In genomic region chr22:44202261-44202789, GRCh38 we compare ENCODE assay signal across 12 cellular contexts. TPM values are rescaled to one million over a fixed set of nuclear protein-coding genes. Genes with fewer than 3 reads are reported as not detected.
DNase-seq lines count a peak whose midpoint lies in the region; ATAC-seq and TF ChIP-seq lines count a peak whose summit lies in the region.
"Had no signal": no experiment of that assay in that cellular context is flagged by ENCODE, and none has a peak within 500 bp of the region (broad histone marks: within the 10 kb centered on the region; RNA-seq: fewer than 3 reads in every experiment).

No MANE protein-coding gene starts in this region.

- H3K9me3 Mint-ChIP-seq in brain (peaks cover 0 to 10% (median 0%) of the 10 kb centered on the region in 5 experiments), mesothelial cell of epicardium (no peaks in the 10 kb centered on the region)
- H3K9me3 Mint-ChIP-seq: CD4-positive, alpha-beta T cell; stimulated activated memory B cell treated with anti-CD40 and anti-IgM and Interleukin-4, amounts not matched to agents 10 μg/mL and 1 μg/mL and 100 μg/mL, for 72 hours had no signal

- DNase-seq in AG09319 (ENCODE audit: extremely low read depth, low read depth) (peak; percentile 50), HT1080 (ENCODE audit: low read depth) (peak; percentile 28), mesothelial cell of epicardium (ENCODE audit: low spot score in 2 of 2, unreplicated experiment in 2 of 2) (no peak), COLO829 (ENCODE audit: low spot score) (no peak), HEK293T (ENCODE audit: extremely low spot score) (no peak), germinal center (ENCODE audit: low spot score) (no peak)
- DNase-seq: CD4-positive, alpha-beta T cell; central memory CD4-positive, alpha-beta T cell; KBM-7 had no signal

- peak overlapping the region in 4 of 5 experiments; percentile 22 to 90 (median 84) for H3K27ac Mint-ChIP-seq in brain
- H3K27ac Mint-ChIP-seq in mesothelial cell of epicardium, result peak overlapping the region; percentile 70
- H3K27ac Mint-ChIP-seq: CD4-positive, alpha-beta T cell; stimulated activated memory B cell treated with anti-CD40 and anti-IgM and Interleukin-4, amounts not matched to agents 10 μg/mL and 1 μg/mL and 100 μg/mL, for 72 hours had no signal

- H3K4me3 Mint-ChIP-seq in brain, result peak overlapping the region in 1 of 5 experiments; percentile 5
- H3K4me3 Mint-ChIP-seq in mesothelial cell of epicardium, result no peak overlapping the region
- H3K4me3 Mint-ChIP-seq: CD4-positive, alpha-beta T cell; stimulated activated memory B cell treated with anti-CD40 and anti-IgM and Interleukin-4, amounts not matched to agents 10 μg/mL and 1 μg/mL and 100 μg/mL, for 72 hours had no signal

- TF ChIP-seq CTCF in AG09319 (IDR thresholded peaks at IDR 0.05; ENCODE audit: low read depth, low read length) (no peak), brain (conservative IDR thresholded peaks at IDR 0.05) (no peak), mesothelial cell of epicardium (IDR thresholded peaks at IDR 0.05; ENCODE audit: unreplicated experiment) (no peak)

- H3K27me3 Mint-ChIP-seq in brain, result peaks cover 3% of the 10 kb centered on the region
- H3K27me3 Mint-ChIP-seq in mesothelial cell of epicardium (ENCODE audit: low read depth), result peaks cover 31% of the 10 kb centered on the region
- H3K27me3 Mint-ChIP-seq: CD4-positive, alpha-beta T cell; stimulated activated memory B cell treated with anti-CD40 and anti-IgM and Interleukin-4, amounts not matched to agents 10 μg/mL and 1 μg/mL and 100 μg/mL, for 72 hours had no signal

- POLR2A ChIA-PET in HEK293T (lab: Yijun Ruan, JAX), result no interaction called here

- CTCF ChIA-PET in HEK293T (lab: Yijun Ruan, JAX), result no interaction called here

- H3K4me1 Mint-ChIP-seq in brain (peaks cover 23% of the 10 kb centered on the region), mesothelial cell of epicardium (peaks cover 13% of the 10 kb centered on the region)

- no peak for ATAC-seq in GM18909 (IDR thresholded peaks at IDR 0.05; ENCODE audit: poor library complexity, unreplicated experiment)
- ATAC-seq: stimulated activated memory B cell treated with anti-CD40 and anti-IgM and Interleukin-4, amounts not matched to agents 10 μg/mL and 1 μg/mL and 100 μg/mL, for 72 hours had no signal

- no peaks in the 10 kb centered on the region for H3K36me3 Mint-ChIP-seq in brain
- no peaks in the 10 kb centered on the region for H3K36me3 Mint-ChIP-seq in mesothelial cell of epicardium

TF ChIP-seq in HEK293T, 16 proteins besides CTCF, POLR2A, EP300 and RAD21:
- no peak for TF ChIP-seq LEF1 (IDR thresholded peaks at IDR 0.05; ENCODE audit: borderline replicate concordance)
- no peak for TF ChIP-seq FOXK2 (IDR thresholded peaks at IDR 0.05)
- no peak for TF ChIP-seq L3MBTL2 (conservative IDR thresholded peaks at IDR 0.05)
- no peak for TF ChIP-seq FOXM1 (IDR thresholded peaks at IDR 0.05; ENCODE audit: borderline replicate concordance)
- no peak for TF ChIP-seq NFRKB (IDR thresholded peaks at IDR 0.05)
- no peak for TF ChIP-seq SP1 (IDR thresholded peaks at IDR 0.05)
- no peak for TF ChIP-seq PKNOX1 (IDR thresholded peaks at IDR 0.05)
- no peak for TF ChIP-seq FOXA1 (IDR thresholded peaks at IDR 0.05)
- TF ChIP-seq CTBP1 (IDR thresholded peaks at IDR 0.05; ENCODE audit: borderline replicate concordance), result no peak
- no peak for TF ChIP-seq SUZ12 (IDR thresholded peaks at IDR 0.05)
- no peak for TF ChIP-seq HDGF (IDR thresholded peaks at IDR 0.05; ENCODE audit: borderline replicate concordance)
- no peak for TF ChIP-seq ZNF384 (IDR thresholded peaks at IDR 0.05)
- TF ChIP-seq TARDBP (IDR thresholded peaks at IDR 0.05), result no peak

RNA-seq across cellular contexts. Expression of gene PARVG, which starts 21.6 kb away (rescaled TPM):
- total RNA-seq in HT1080 (2014; rRNA removed; shearing (Covaris generic)), result 0.24 and 0.50 TPM in 2 replicates
- 0.23 and 0.26 TPM in 2 replicates for polyA plus RNA-seq in HT1080 (2015; cell fraction: cytosol; rRNA removed)
- polyA plus RNA-seq in HT1080 (2015; cell fraction: nucleus; rRNA removed), result 0.88 and 1.0 TPM in 2 replicates
- polyA plus RNA-seq in brain (ENCODE audit: insufficient read depth, low read depth, low replicate concordance), result 5.1 TPM
- 0.53 to 1.0 TPM (median 0.66 TPM) in 3 replicates for total RNA-seq in mesothelial cell of epicardium

Comparison
In these comparisons a context has a peak if more than half of its experiments do, and no peak if none do; other contexts are left out.
1. DNase-seq: peak in AG09319 (single experiment) and HT1080 (single experiment); none in mesothelial cell of epicardium (0 of 2), COLO829 (single experiment), HEK293T (single experiment) and germinal center (single experiment).